ENCODE assay signal across 13 cellular contexts in genomic region chr2:240251848-240252190, GRCh38.
A peak's percentile ranks its signal among the peaks of the same experiment; 100 is the strongest.
DNase-seq lines count a peak whose midpoint lies in the region; ATAC-seq and TF ChIP-seq lines count a peak whose summit lies in the region.
"Had no signal": no experiment of that assay in that cellular context is flagged by ENCODE, and none has a peak within 500 bp of the region (broad histone marks: within the 10 kb centered on the region; RNA-seq: fewer than 3 reads in every experiment).

No MANE protein-coding gene starts in this region.

- H3K9me3 ChIP-seq in heart right ventricle (no peaks in the 10 kb centered on the region), prostate gland (no peaks in the 10 kb centered on the region), uterus (no peaks in the 10 kb centered on the region)

- ATAC-seq in heart right ventricle = peak in 2 of 8 donors; percentile 22 to 51
- no peak for ATAC-seq in Right ventricle myocardium superior (ENCODE audit: poor library complexity)
- no peak for ATAC-seq in stimulated activated naive CD8-positive, alpha-beta T cell treated with anti-CD3 and anti-CD28 coated beads, Interleukin-15, Interleukin-2, amounts not matched to agents 100 U/mL and 50 U/mL, for 24 hours

- no peak for TF ChIP-seq POLR2A in prostate gland (IDR thresholded peaks at IDR 0.05)
- TF ChIP-seq POLR2A in uterus (IDR thresholded peaks at IDR 0.05) = no peak

- H3K36me3 ChIP-seq in heart right ventricle (no peaks in the 10 kb centered on the region), prostate gland (no peaks in the 10 kb centered on the region), uterus (no peaks in the 10 kb centered on the region)

- no peak for DNase-seq in heart right ventricle
- DNase-seq in Right ventricle myocardium superior = no peak
- no peak for DNase-seq in prostate gland (ENCODE audit: low spot score)
- no peak for DNase-seq in uterus
- DNase-seq in stimulated activated naive CD8-positive, alpha-beta T cell treated with anti-CD3 and anti-CD28 coated beads, Interleukin-15, Interleukin-2, amounts not matched to agents 100 U/mL and 50 U/mL, for 24 hours = no peak
- no peak for DNase-seq in GM03348 (ENCODE audit: low spot score)
- no peak for DNase-seq in OCI-M1 (lab: John Stamatoyannopoulos, UW)
- DNase-seq: activated CD4-positive, alpha-beta T cell treated with anti-CD3 and anti-CD28 coated beads, Interleukin-2, amount 10 ng/mL, durations not matched to agents 7 days and 5 days; activated effector memory CD4-positive, alpha-beta T cell treated with Interleukin-2 at 50 U/mL for 16 hours; NCI-H1105; NCI-H446; T-helper 2 cell had no signal

- H3K4me1 ChIP-seq in heart right ventricle (peaks cover 19 to 56% (median 28%) of the 10 kb centered on the region in 9 donors), prostate gland (replicated peaks) (no peaks in the 10 kb centered on the region), uterus (peaks cover 6% of the 10 kb centered on the region in 2 donors)

- WGBS in heart right ventricle, 2 donors = 45 to 49% methylated on average over 6 of the region's 6 CpGs
- 67% methylated on average over 6 of the region's 6 CpGs for WGBS in prostate gland

- H3K4me3 ChIP-seq in heart right ventricle = no peak overlapping the region
- H3K4me3 ChIP-seq in prostate gland = no peak overlapping the region
- H3K4me3 ChIP-seq in uterus = no peak overlapping the region

- peak overlapping the region; percentile 82 to 93 (median 91) for H3K27ac ChIP-seq in heart right ventricle
- H3K27ac ChIP-seq in layer of hippocampus (ENCODE audit: low read depth, low read length) = peak overlapping the region; percentile 95
- H3K27ac ChIP-seq in prostate gland = peak overlapping the region; percentile 52 to 82
- H3K27ac ChIP-seq in uterus = peak overlapping the region; percentile 78 to 86

- intact Hi-C loops in heart right ventricle (cut with DNase I) (loop anchor here in 2 of 10 donors (1.0 kb wide), 2 partner anchors 15 to 16 kb away; no protein-coding TSS in a partner anchor), Right ventricle myocardium superior (cut with DNase I) (no loop called here), prostate gland (cut with DNase I) (no loop called here), uterus (cut with DNase I; ENCODE audit: low total_unique reads) (no loop called here)

- no peaks in the 10 kb centered on the region for H3K27me3 ChIP-seq in heart right ventricle
- H3K27me3 ChIP-seq in layer of hippocampus (ENCODE audit: control insufficient read depth, insufficient read depth, low read length) = no peaks in the 10 kb centered on the region
- H3K27me3 ChIP-seq in prostate gland (replicated peaks; ENCODE audit: insufficient read depth) = no peaks in the 10 kb centered on the region
- H3K27me3 ChIP-seq in uterus = no peaks in the 10 kb centered on the region

- TF ChIP-seq CTCF in heart right ventricle (IDR thresholded peaks at IDR 0.05) (no peak), prostate gland (IDR thresholded peaks at IDR 0.05) (no peak), uterus (IDR thresholded peaks at IDR 0.05) (no peak)
